20 cellular contexts compared by ENCODE assay signal in genomic region chr19:55820037-55820436, GRCh38.
"Had no signal": no experiment of that assay in that cellular context is flagged by ENCODE, and none has a peak within 500 bp of the region (broad histone marks: within the 10 kb centered on the region; RNA-seq: fewer than 3 reads in every experiment).

No MANE protein-coding gene starts in this region.

- H3K4me1 Mint-ChIP-seq: central memory CD8-positive, alpha-beta T cell; immature natural killer cell; natural killer cell; stimulated activated effector memory CD8-positive, alpha-beta T cell treated with anti-CD3 and anti-CD28 coated beads, Interleukin-12 subunit alpha, Interleukin-12 subunit beta, amount 100 ng/mL, for 72 hours had no signal

- H3K9me3 Mint-ChIP-seq: central memory CD8-positive, alpha-beta T cell; immature natural killer cell; natural killer cell; stimulated activated effector memory CD8-positive, alpha-beta T cell treated with anti-CD3 and anti-CD28 coated beads, Interleukin-12 subunit alpha, Interleukin-12 subunit beta, amount 100 ng/mL, for 72 hours had no signal

- H3K4me3 ChIP-seq: esophagus squamous epithelium, lower lobe of right lung, tibial nerve, uterus had no signal

- ATAC-seq: lower lobe of right lung; natural killer cell; stimulated activated effector memory CD8-positive, alpha-beta T cell treated with anti-CD3 and anti-CD28 coated beads, Interleukin-12 subunit alpha, Interleukin-12 subunit beta, amount 100 ng/mL, for 72 hours had no signal

- H3K27ac Mint-ChIP-seq: immature natural killer cell; natural killer cell; stimulated activated effector memory CD8-positive, alpha-beta T cell treated with anti-CD3 and anti-CD28 coated beads, Interleukin-12 subunit alpha, Interleukin-12 subunit beta, amount 100 ng/mL, for 72 hours had no signal

- H3K36me3 ChIP-seq: brain microvascular endothelial cell, esophagus squamous epithelium, lower lobe of right lung, neutrophil, tibial nerve, uterus had no signal

- DNase-seq: activated CD4-positive, alpha-beta T cell treated with anti-CD3 and anti-CD28 coated beads, Interleukin-2, amount 50 U/mL, for 1 hour; activated naive CD4-positive, alpha-beta T cell treated with Interleukin-2 at 50 U/mL for 16 hours; activated T-cell treated with anti-CD3 and anti-CD28 coated beads for 4 hours; anterior cingulate cortex; brain microvascular endothelial cell; cortex of kidney; effector CD4-positive, alpha-beta T cell; esophagus squamous epithelium; glutamatergic neuron; immature natural killer cell; lower lobe of right lung; natural killer cell; retina; stimulated activated CD4-positive, alpha-beta T cell treated with anti-CD3 and anti-CD28 coated beads, Interleukin-12 subunit alpha, Interleukin-12 subunit beta, amount 100 ng/mL, for 4 hours; stimulated activated CD4-positive, alpha-beta T cell treated with anti-CD3 and anti-CD28 coated beads, Interleukin-2, amount 100 ng/mL, for 24 hours; uterus had no signal

- H3K4me3 Mint-ChIP-seq: central memory CD8-positive, alpha-beta T cell; immature natural killer cell; natural killer cell; stimulated activated effector memory CD8-positive, alpha-beta T cell treated with anti-CD3 and anti-CD28 coated beads, Interleukin-12 subunit alpha, Interleukin-12 subunit beta, amount 100 ng/mL, for 72 hours had no signal

- H3K36me3 Mint-ChIP-seq: immature natural killer cell; natural killer cell; stimulated activated effector memory CD8-positive, alpha-beta T cell treated with anti-CD3 and anti-CD28 coated beads, Interleukin-12 subunit alpha, Interleukin-12 subunit beta, amount 100 ng/mL, for 72 hours had no signal

- H3K27me3 ChIP-seq: brain microvascular endothelial cell, esophagus squamous epithelium, neutrophil, tibial nerve, uterus had no signal
